21 cellular contexts compared by ENCODE assay signal in the genomic region with DNA sequence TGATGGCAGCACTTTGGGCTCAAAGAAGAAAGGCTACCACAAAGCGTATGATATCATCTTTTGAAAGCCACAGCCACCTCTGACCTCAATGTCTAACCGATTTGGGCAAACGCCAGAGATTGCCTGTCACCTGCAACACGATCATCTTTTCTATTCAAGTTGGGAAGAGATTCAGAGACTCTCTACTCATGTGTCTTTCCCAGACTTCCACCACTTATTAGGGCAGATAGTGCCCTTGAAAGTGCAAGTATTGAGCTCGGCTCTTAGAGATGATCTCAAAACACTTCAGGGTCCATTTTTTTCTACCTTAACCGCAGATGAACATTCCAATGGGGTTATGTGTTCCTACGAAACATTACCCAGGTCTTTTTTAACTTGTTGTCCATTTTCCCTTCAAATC.
DNase-seq lines count a peak whose midpoint lies in the region; FAIRE-seq and TF ChIP-seq lines count a peak whose summit lies in the region.
"Had no signal": no experiment of that assay in that cellular context is flagged by ENCODE, and none has a peak within 500 bp of the region (broad histone marks: within the 10 kb centered on the region; RNA-seq: fewer than 3 reads in every experiment).

No MANE protein-coding gene starts in this region.

- TF ChIP-seq CTCF in bronchial epithelial cell (IDR thresholded peaks at IDR 0.05; ENCODE audit: insufficient read depth, low read length, severe bottlenecking) = no peak

- H3K27me3 ChIP-seq in bronchial epithelial cell (ENCODE audit: control insufficient read depth, insufficient read depth, low read length) = no peaks in the 10 kb centered on the region

- H3K36me3 ChIP-seq in bronchial epithelial cell (ENCODE audit: control insufficient read depth, insufficient read depth, low read length) = no peaks in the 10 kb centered on the region

- no peak for FAIRE-seq in bronchial epithelial cell (lab: Jason Lieb, UNC)
- FAIRE-seq: GM12891, GM18507 had no signal

- H3K4me3 ChIP-seq in bronchial epithelial cell (ENCODE audit: low read depth, low read length) = no peak overlapping the region
- H3K4me3 ChIP-seq: GM23248 had no signal

- in situ Hi-C loops in ACHN (cut with HindIII; ENCODE audit: low pct_ligation_motif_present, low pct_unique_long_range_greater_than_20kb, low sequenced_read_pairs) = no loop called here

- peak; percentile 72 for DNase-seq in ACHN
- peak; percentile 43 for DNase-seq in EL
- DNase-seq in M059J (ENCODE audit: low read depth) = peak; percentile 81
- DNase-seq in bronchial epithelial cell (ENCODE audit: low read depth) = peak; percentile 28
- DNase-seq in HK-2 (ENCODE audit: unreplicated experiment) = no peak
- no peak for DNase-seq in dermis blood vessel endothelial cell
- no peak for DNase-seq in GOT3 (lab: John Stamatoyannopoulos, UW)
- DNase-seq: Calu3; CD4-positive, alpha-beta T cell; DMS79; GDM1; GM23248; MM.1S; NCI-H1092 treated with DMSO at 0.1 percent for 48 hours; NCI-H1694; NCI-H748 treated with DMSO at 0.1 percent for 48 hours; RPMI8226; T-cell; T-helper 9 cell had no signal

Comparison
In these comparisons a context has a peak if more than half of its experiments do, and no peak if none do; other contexts are left out.
1. DNase-seq: peak in ACHN (single experiment), EL (single experiment), M059J (single experiment) and bronchial epithelial cell (single experiment); none in HK-2 (single experiment), dermis blood vessel endothelial cell (single experiment) and GOT3 (single experiment).